8 cellular contexts compared by ENCODE assay signal in genomic region chr5:173972844-173973613, GRCh38. TPM values are rescaled to one million over a fixed set of nuclear protein-coding genes. Genes with fewer than 3 reads are reported as not detected.
DNase-seq lines count a peak whose midpoint lies in the region; ATAC-seq and TF ChIP-seq lines count a peak whose summit lies in the region.

No MANE protein-coding gene starts in this region.

- DNase-seq in DMS 273 (lab: John Stamatoyannopoulos, UW; ENCODE audit: unreplicated experiment) (peak; percentile 86), H4 (ENCODE audit: low spot score) (peak; percentile 69), NCI-H1048 (lab: John Stamatoyannopoulos, UW) (peak; percentile 47), T-helper 1 cell (peak; percentile 36 to 71 (median 59)), amygdala (lab: John Stamatoyannopoulos, UW) (peak in 54 of 56 donors; percentile 30 to 92 (median 71)), left ventricle myocardium superior (peak; percentile 85), progenitor cell of endocrine pancreas (ENCODE audit: low spot score, unreplicated experiment) (peak; percentile 73), type B pancreatic cell (ENCODE audit: extremely low spot score, unreplicated experiment) (peak; percentile 84)

- H3K4me3 Mint-ChIP-seq in progenitor cell of endocrine pancreas (ENCODE audit: low read depth) (peak overlapping the region; percentile 80), type B pancreatic cell (peak overlapping the region; percentile 87)

- intact Hi-C loops in left ventricle myocardium superior (cut with micrococcal nuclease): loop anchor here (5.0 kb wide), 1 partner anchor 356 kb away; the partner anchor contains the start of gene BOD1

- TF ChIP-seq CTCF in progenitor cell of endocrine pancreas (IDR thresholded peaks at IDR 0.05; ENCODE audit: unreplicated experiment) (peak; percentile 88), type B pancreatic cell (conservative IDR thresholded peaks at IDR 0.05) (peak; percentile 95)

- H3K27ac Mint-ChIP-seq in progenitor cell of endocrine pancreas: peak overlapping the region; percentile 89
- H3K27ac Mint-ChIP-seq in type B pancreatic cell: peak overlapping the region; percentile 54

- H3K4me1 Mint-ChIP-seq in progenitor cell of endocrine pancreas (ENCODE audit: low read depth): peaks cover 29% of the 10 kb centered on the region
- peaks cover 45% of the 10 kb centered on the region for H3K4me1 Mint-ChIP-seq in type B pancreatic cell (ENCODE audit: unreplicated experiment)

- H3K9me3 Mint-ChIP-seq in progenitor cell of endocrine pancreas (ENCODE audit: low read depth) (peaks cover 10% of the 10 kb centered on the region), type B pancreatic cell (no peaks in the 10 kb centered on the region)

- H3K36me3 Mint-ChIP-seq in progenitor cell of endocrine pancreas (ENCODE audit: insufficient read depth) (no peaks in the 10 kb centered on the region), type B pancreatic cell (no peaks in the 10 kb centered on the region)

- ATAC-seq in left ventricle myocardium superior: peak; percentile 84

- H3K27me3 Mint-ChIP-seq in progenitor cell of endocrine pancreas (peaks cover 8% of the 10 kb centered on the region), type B pancreatic cell (peaks cover 7% of the 10 kb centered on the region)

RNA-seq across cellular contexts. Expression of gene C5orf47, which starts 15.9 kb away (rescaled TPM):
- total RNA-seq in H4 (2014; rRNA removed; shearing (Covaris generic)): not detected in 2 replicates
- total RNA-seq in left ventricle myocardium superior (not detected), progenitor cell of endocrine pancreas (not detected in 2 replicates), type B pancreatic cell (ENCODE audit: low replicate concordance) (not detected in 2 replicates)

Comparison
In these comparisons a context has a peak if more than half of its experiments do, and no peak if none do; other contexts are left out.
1. Peak in every context shown above with its lines: DNase-seq and ATAC-seq.